ENCODE assay signal across 23 cellular contexts in genomic region chr6:126352514-126352913, GRCh38. TPM values are rescaled to one million over a fixed set of nuclear protein-coding genes. Genes with fewer than 3 reads are reported as not detected.
A peak's percentile ranks its signal among the peaks of the same experiment; 100 is the strongest.
DNase-seq lines count a peak whose midpoint lies in the region; ATAC-seq, FAIRE-seq and TF ChIP-seq lines count a peak whose summit lies in the region.
"Had no signal": no experiment of that assay in that cellular context is flagged by ENCODE, and none has a peak within 500 bp of the region (broad histone marks: within the 10 kb centered on the region; RNA-seq: fewer than 3 reads in every experiment).

No MANE protein-coding gene starts in this region.

- no peak for FAIRE-seq in endothelial cell of umbilical vein (lab: Jason Lieb, UNC)
- FAIRE-seq: GM12891 had no signal

- H3K4me3 ChIP-seq in Loucy (ENCODE audit: low read length, poor library complexity, severe bottlenecking), result peak overlapping the region; percentile 16
- H3K4me3 ChIP-seq in endothelial cell of umbilical vein (replicated peaks in 1 of 3; ENCODE audit: insufficient read depth in 1 of 3, low read depth in 1 of 3, low read length in 3 of 3), result no peak overlapping the region
- H3K4me3 ChIP-seq: BLaER1 had no signal

- no peaks in the 10 kb centered on the region for H3K27me3 ChIP-seq in Loucy (ENCODE audit: insufficient read depth, low read length, poor library complexity, severe bottlenecking)
- H3K27me3 ChIP-seq in endothelial cell of umbilical vein (ENCODE audit: control insufficient read depth in 2 of 2, insufficient read depth in 2 of 2, low read length in 2 of 2), result no peaks in the 10 kb centered on the region
- H3K27me3 ChIP-seq: BE2C, BLaER1 had no signal

- POLR2A ChIA-PET in endothelial cell of umbilical vein (lab: Charles Lee), result no interaction called here

- CTCF ChIA-PET in endothelial cell of umbilical vein (lab: Charles Lee), result no interaction called here

- BruUV-seq in endothelial cell of umbilical vein (replicated peaks; lab: Mats Ljungman, UMichigan), result no TSS peak

- intact Hi-C loops in endothelial cell of umbilical vein (cut with micrococcal nuclease) (no loop called here), Right ventricle myocardium inferior (cut with DNase I) (no loop called here)

- TF ChIP-seq POLR2A in endothelial cell of umbilical vein (IDR thresholded peaks at IDR 0.05; ENCODE audit: low read depth, low read length), result no peak

- peaks cover 14% of the 10 kb centered on the region for H3K36me3 ChIP-seq in Loucy (ENCODE audit: insufficient read depth, low read length)
- H3K36me3 ChIP-seq in endothelial cell of umbilical vein (ENCODE audit: control insufficient read depth in 2 of 2, extremely low read depth in 1 of 2, insufficient read depth in 2 of 2, low read length in 2 of 2), result no peaks in the 10 kb centered on the region
- H3K36me3 ChIP-seq: BE2C had no signal

- H2AFZ ChIP-seq in Loucy (ENCODE audit: low read length) (no peak overlapping the region), endothelial cell of umbilical vein (ENCODE audit: low read depth, low read length) (no peak overlapping the region)

- DNase-seq in endothelial cell of umbilical vein (ENCODE audit: low read depth, low spot score), result no peak
- no peak for DNase-seq in Right ventricle myocardium inferior (ENCODE audit: missing footprints)
- DNase-seq: 8988T; ACHN; BE2C; C1 segment of cervical spinal cord; CD4-positive, alpha-beta memory T cell; CD4-positive, CD25-positive, alpha-beta regulatory T cell; CD8-positive, alpha-beta memory T cell; COR-L47; DMS 273 treated with DMSO at 0.1 percent for 48 hours; DMS153; DMS53; DMS79; DND-41; EL; GF-D8 had no signal

- H3K9ac ChIP-seq in Loucy (ENCODE audit: low read depth, low read length, poor library complexity, severe bottlenecking), result no peak overlapping the region
- no peak overlapping the region for H3K9ac ChIP-seq in endothelial cell of umbilical vein (replicated peaks; ENCODE audit: extremely low read depth, insufficient read depth, low read length)
- H3K9ac ChIP-seq: BLaER1 had no signal

- TF ChIP-seq CTCF in Loucy (conservative IDR thresholded peaks at IDR 0.05; ENCODE audit: low read length), result no peak
- no peak for TF ChIP-seq CTCF in endothelial cell of umbilical vein (IDR thresholded peaks at IDR 0.05; ENCODE audit: extremely low read depth in 1 of 2, insufficient read depth in 1 of 2, low read depth in 1 of 2, low read length in 2 of 2)

- peaks cover 12% of the 10 kb centered on the region for H3K4me1 ChIP-seq in Loucy (ENCODE audit: insufficient read depth, low read length, poor library complexity, severe bottlenecking)
- peaks cover 18% of the 10 kb centered on the region for H3K4me1 ChIP-seq in endothelial cell of umbilical vein (ENCODE audit: control insufficient read depth, extremely low read depth, insufficient read depth, low read length)

- H3K4me2 ChIP-seq in Loucy (ENCODE audit: low read depth, low read length, poor library complexity, severe bottlenecking), result peak overlapping the region; percentile 25
- H3K4me2 ChIP-seq in endothelial cell of umbilical vein (ENCODE audit: insufficient read depth, low read length), result peak overlapping the region; percentile 25
- H3K4me2 ChIP-seq: BLaER1 had no signal

- 0 out of 2 replicates have a peak, but pooled peaks cover 4% of the 10 kb centered on the region for H3K79me2 ChIP-seq in Loucy (ENCODE audit: insufficient read depth, low read length)
- H3K79me2 ChIP-seq in endothelial cell of umbilical vein (ENCODE audit: control insufficient read depth, insufficient read depth, low read length), result no peaks in the 10 kb centered on the region

- H3K27ac ChIP-seq in endothelial cell of umbilical vein (ENCODE audit: insufficient read depth, low read depth, low read length), result no peak overlapping the region
- H3K27ac ChIP-seq: BLaER1 had no signal

- H4K20me1 ChIP-seq in Loucy (ENCODE audit: insufficient read depth, low read length, poor library complexity, severe bottlenecking), result no peaks in the 10 kb centered on the region
- H4K20me1 ChIP-seq in endothelial cell of umbilical vein (replicated peaks; ENCODE audit: control insufficient read depth, extremely low read depth, insufficient read depth, low read length), result no peaks in the 10 kb centered on the region
- H4K20me1 ChIP-seq: BLaER1 had no signal

- no peaks in the 10 kb centered on the region for H3K9me1 ChIP-seq in endothelial cell of umbilical vein (replicated peaks; ENCODE audit: control insufficient read depth, extremely low read depth, insufficient read depth, low read length)

- H3K9me2 ChIP-seq in Loucy (replicated peaks; ENCODE audit: low read depth, low read length), result no peaks in the 10 kb centered on the region

- ATAC-seq in SK-N-SH treated with all-trans-retinoic acid at 6 μM for 48 hours, result no peak
- ATAC-seq in HG03521 (IDR thresholded peaks at IDR 0.05; ENCODE audit: unreplicated experiment), result no peak
- no peak for ATAC-seq in GM18519 (IDR thresholded peaks at IDR 0.05; ENCODE audit: low FRiP score, unreplicated experiment)
- no peak for ATAC-seq in Right ventricle myocardium inferior

- H3K9me3 ChIP-seq in Loucy (ENCODE audit: insufficient read depth, low read depth, low read length) (no peaks in the 10 kb centered on the region), endothelial cell of umbilical vein (replicated peaks; ENCODE audit: control insufficient read depth, insufficient read depth, low read length) (no peaks in the 10 kb centered on the region)
- H3K9me3 ChIP-seq: BE2C had no signal

- no peaks in the 10 kb centered on the region for H3F3A ChIP-seq in Loucy (ENCODE audit: low read depth)

- dilution Hi-C loops in endothelial cell of umbilical vein (cut with MboI; ENCODE audit: extremely low pct_ligation_motif_present, low sequenced_read_pairs), result no loop called here

TF ChIP-seq in SK-N-SH treated with all-trans-retinoic acid at 6 μM for 48 hours, 23 proteins besides CTCF, POLR2A, EP300 and RAD21:
- TF ChIP-seq TCF4 (CRISPR knock-in tag; IDR thresholded peaks at IDR 0.05; ENCODE audit: borderline replicate concordance) (peak; percentile 80), POU6F1 (CRISPR knock-in tag; IDR thresholded peaks at IDR 0.05; ENCODE audit: borderline replicate concordance, low read depth) (no peak)

TF ChIP-seq in endothelial cell of umbilical vein, 7 proteins besides CTCF, POLR2A, EP300 and RAD21:
- TF ChIP-seq FOS (IDR thresholded peaks at IDR 0.05; ENCODE audit: borderline replicate concordance, insufficient read depth, low read length) (no peak), MYC (IDR thresholded peaks at IDR 0.05; ENCODE audit: low read depth, low read length) (no peak), EZH2 (IDR thresholded peaks at IDR 0.05; ENCODE audit: borderline replicate concordance, low read depth, low read length, severe bottlenecking) (no peak), POLR2AphosphoS5 (IDR thresholded peaks at IDR 0.05; ENCODE audit: insufficient read depth, low read depth, low read length) (no peak), GATA2 (IDR thresholded peaks at IDR 0.05; ENCODE audit: insufficient read depth, insufficient read length, low read depth, low read length) (no peak), MAX (IDR thresholded peaks at IDR 0.05; ENCODE audit: insufficient read depth, insufficient read length) (no peak), JUN (IDR thresholded peaks at IDR 0.05; ENCODE audit: borderline replicate concordance, insufficient read depth, insufficient read length, low read depth) (no peak)

RNA-seq across cellular contexts. Expression of gene CENPW, which starts 12.6 kb away (rescaled TPM):
- total RNA-seq in endothelial cell of umbilical vein (82.7 and 85.8 TPM in 2 replicates), Right ventricle myocardium inferior (0.65 TPM)
- polyA plus RNA-seq in endothelial cell of umbilical vein, result 14.1 and 16.9 TPM in 2 replicates
- polyA plus RNA-seq in endothelial cell of umbilical vein (2011; cell fraction: cytosol; rRNA removed), result 30.0 and 37.7 TPM in 2 replicates
- polyA plus RNA-seq in endothelial cell of umbilical vein (2011; cell fraction: nucleus; rRNA removed), result 13.8 and 15.3 TPM in 2 replicates
- 33.4 and 62.0 TPM in 2 replicates for polyA plus RNA-seq in endothelial cell of umbilical vein (2012)
- 3.2 and 8.2 TPM in 2 replicates for polyA minus RNA-seq in endothelial cell of umbilical vein
- polyA minus RNA-seq in endothelial cell of umbilical vein (2011; cell fraction: cytosol; rRNA and poly(A)+ RNA removed), result 6.5 TPM
- 7.0 and 7.4 TPM in 2 replicates for polyA minus RNA-seq in endothelial cell of umbilical vein (2011; cell fraction: nucleus; rRNA and poly(A)+ RNA removed)

Comparison
In these comparisons a context has a peak if more than half of its experiments do, and no peak if none do; other contexts are left out.
1. RNA of gene CENPW, which starts 12.6 kb away (total RNA-seq): 82.7 to 85.8 TPM in endothelial cell of umbilical vein; 0.65 TPM in Right ventricle myocardium inferior (single experiment); every median in the first group is over 10 times any median in the second.